Comparison of ENCODE assay signal across 11 cellular contexts in genomic region chr13:110055089-110055488, GRCh38.
A peak's percentile ranks its signal among the peaks of the same experiment; 100 is the strongest.
DNase-seq lines count a peak whose midpoint lies in the region; ATAC-seq, FAIRE-seq and TF ChIP-seq lines count a peak whose summit lies in the region.
"Had no signal": no experiment of that assay in that cellular context is flagged by ENCODE, and none has a peak within 500 bp of the region (broad histone marks: within the 10 kb centered on the region; RNA-seq: fewer than 3 reads in every experiment).

No MANE protein-coding gene starts in this region.

- H3K27me3 ChIP-seq in bronchial epithelial cell (ENCODE audit: control insufficient read depth, insufficient read depth, low read length): no peaks in the 10 kb centered on the region
- H3K27me3 ChIP-seq: sigmoid colon had no signal

- H3K9me3 Mint-ChIP-seq in CD14-positive monocyte: peaks cover 0 to 7% (median 0%) of the 10 kb centered on the region in 7 donors

- DNase-seq in ELR (ENCODE audit: low read depth) (peak; percentile 29), bronchial epithelial cell (ENCODE audit: low read depth) (no peak), CD14-positive monocyte (ENCODE audit: low spot score) (no peak), NCI-H1092 treated with DMSO at 0.1 percent for 48 hours (lab: John Stamatoyannopoulos, UW) (no peak), anterior cingulate cortex (lab: John Stamatoyannopoulos, UW) (no peak), kidney glomerular epithelial cell (lab: John Stamatoyannopoulos, UW) (no peak)
- DNase-seq: islet precursor cell, sigmoid colon had no signal

- H3K4me3 Mint-ChIP-seq in CD14-positive monocyte: no peak overlapping the region

- H3K27me3 Mint-ChIP-seq in CD14-positive monocyte (ENCODE audit: low read depth in 3 of 3): peaks cover 4 to 12% (median 5%) of the 10 kb centered on the region in 3 donors

- ATAC-seq in GM19463 (IDR thresholded peaks at IDR 0.05; ENCODE audit: unreplicated experiment): peak; percentile 98
- ATAC-seq in HG03520 (IDR thresholded peaks at IDR 0.05; ENCODE audit: unreplicated experiment): peak; percentile 75
- ATAC-seq: Panc1 had no signal

- H3K36me3 ChIP-seq in bronchial epithelial cell (ENCODE audit: control insufficient read depth, insufficient read depth, low read length): no peaks in the 10 kb centered on the region
- H3K36me3 ChIP-seq: sigmoid colon had no signal

- FAIRE-seq in bronchial epithelial cell (lab: Jason Lieb, UNC): peak; percentile 50

- TF ChIP-seq CTCF in bronchial epithelial cell (IDR thresholded peaks at IDR 0.05; ENCODE audit: insufficient read depth, low read length, severe bottlenecking) (no peak), CD14-positive monocyte (IDR thresholded peaks at IDR 0.05) (no peak)

- no peaks in the 10 kb centered on the region for H3K4me1 Mint-ChIP-seq in CD14-positive monocyte

- intact Hi-C loops in CD14-positive monocyte (cut with micrococcal nuclease): no loop called here

- H3K27ac Mint-ChIP-seq in CD14-positive monocyte: no peak overlapping the region

- no peaks in the 10 kb centered on the region for H3K36me3 Mint-ChIP-seq in CD14-positive monocyte

- no peak overlapping the region for H3K4me3 ChIP-seq in bronchial epithelial cell (ENCODE audit: low read depth, low read length)
- H3K4me3 ChIP-seq: sigmoid colon had no signal
